18 cellular contexts compared by ENCODE assay signal in genomic region chr17:13521784-13522183, GRCh38.
DNase-seq lines count a peak whose midpoint lies in the region; ATAC-seq, FAIRE-seq and TF ChIP-seq lines count a peak whose summit lies in the region.
"Had no signal": no experiment of that assay in that cellular context is flagged by ENCODE, and none has a peak within 500 bp of the region (broad histone marks: within the 10 kb centered on the region; RNA-seq: fewer than 3 reads in every experiment).

No MANE protein-coding gene starts in this region.

- H3K9me3 Mint-ChIP-seq in astrocyte (ENCODE audit: unreplicated experiment): no peaks in the 10 kb centered on the region
- H3K9me3 Mint-ChIP-seq: CD8-positive, alpha-beta T cell had no signal

- CTCF ChIA-PET in IMR-90 (lab: Yijun Ruan, JAX): no interaction called here

- no CpG with 5 or more reads among the region's 4 CpGs for WGBS in IMR-90 (ENCODE audit: extremely low coverage in 2 of 2, insufficient read length in 1 of 2), 2 experiments

- peaks cover 14% of the 10 kb centered on the region for H3K4me1 Mint-ChIP-seq in astrocyte (ENCODE audit: low read depth, unreplicated experiment)
- H3K4me1 Mint-ChIP-seq: CD4-positive, CD25-positive, alpha-beta regulatory T cell had no signal

- H3K27ac Mint-ChIP-seq in astrocyte (ENCODE audit: unreplicated experiment): no peak overlapping the region
- H3K27ac Mint-ChIP-seq: CD4-positive, CD25-positive, alpha-beta regulatory T cell; CD8-positive, alpha-beta T cell had no signal

- no peak overlapping the region for H2BK20ac ChIP-seq in IMR-90 (ENCODE audit: low read depth, low read length)

- peak; percentile 20 for DNase-seq in BE2C
- DNase-seq in IMR-90: no peak
- no peak for DNase-seq in astrocyte (ENCODE audit: low read depth)
- DNase-seq in osteoblast (ENCODE audit: insufficient read length, low spot score, missing footprints): no peak
- no peak for DNase-seq in omental fat pad (ENCODE audit: low spot score)
- no peak for DNase-seq in H4 (ENCODE audit: low spot score)
- DNase-seq: Caco-2; CD4-positive, CD25-positive, alpha-beta regulatory T cell; CD8-positive, alpha-beta T cell; DMS153; DND-41; GOT3; H7; HCEC 1CT had no signal

- H3K79me2 ChIP-seq in astrocyte (ENCODE audit: insufficient read depth, low read length) (peaks cover 17% of the 10 kb centered on the region), osteoblast (ENCODE audit: insufficient read depth, low read length) (peaks cover 6% of the 10 kb centered on the region)

- peaks cover 9% of the 10 kb centered on the region for H3K9me1 ChIP-seq in IMR-90 (ENCODE audit: insufficient read depth, low read length)

- in situ Hi-C loops in IMR-90 (cut with MboI; ENCODE audit: low sequenced_read_pairs): no loop called here

- H3K9me3 ChIP-seq in BE2C: no peaks in the 10 kb centered on the region
- peaks cover 3% of the 10 kb centered on the region; the same call in 1 of the 2 replicates for H3K9me3 ChIP-seq in IMR-90 (ENCODE audit: control insufficient read depth, insufficient read depth, low read length)
- no peaks in the 10 kb centered on the region for H3K9me3 ChIP-seq in astrocyte (ENCODE audit: insufficient read depth, low read depth, low read length)
- H3K9me3 ChIP-seq in osteoblast (ENCODE audit: low read depth, low read length): no peaks in the 10 kb centered on the region
- H3K9me3 ChIP-seq: BLaER1, Caco-2 had no signal

- H2BK15ac ChIP-seq in IMR-90 (ENCODE audit: low read depth, low read length): no peak overlapping the region

- H3K4me1 ChIP-seq in BE2C (peaks cover 4% of the 10 kb centered on the region), IMR-90 (ENCODE audit: control insufficient read depth, insufficient read depth, low read length) (peaks cover 6% of the 10 kb centered on the region), astrocyte (ENCODE audit: insufficient read depth, low read length) (peaks cover 10% of the 10 kb centered on the region), osteoblast (ENCODE audit: insufficient read depth, low read length) (peaks cover 9% of the 10 kb centered on the region)
- H3K4me1 ChIP-seq: BLaER1, Caco-2 had no signal

- POLR2A ChIA-PET in IMR-90 (lab: Charles Lee; ENCODE audit: unreplicated experiment): no interaction called here

- H3K14ac ChIP-seq in IMR-90 (replicated peaks; ENCODE audit: low read depth, low read length): peak overlapping the region; percentile 37; the same call in 1 of the 2 replicates

- TF ChIP-seq CTCF in BE2C (IDR thresholded peaks at IDR 0.05; ENCODE audit: low read depth, low read length) (no peak), IMR-90 (conservative IDR thresholded peaks at IDR 0.05; ENCODE audit: low read depth, low read length) (no peak), astrocyte (IDR thresholded peaks at IDR 0.05; ENCODE audit: insufficient read depth, low read depth, low read length) (no peak), osteoblast (IDR thresholded peaks at IDR 0.05; ENCODE audit: extremely low read depth, low read depth, low read length) (no peak), omental fat pad (IDR thresholded peaks at IDR 0.05) (no peak)

- H3K9ac ChIP-seq in IMR-90 (ENCODE audit: low read depth, low read length) (no peak overlapping the region), astrocyte (ENCODE audit: low read length) (no peak overlapping the region)
- H3K9ac ChIP-seq: BLaER1 had no signal

- H2AK5ac ChIP-seq in IMR-90 (ENCODE audit: low read depth, low read length): no peak overlapping the region

- H3K18ac ChIP-seq in IMR-90 (ENCODE audit: low read depth, low read length): no peak overlapping the region

- intact Hi-C loops in IMR-90 (cut with micrococcal nuclease): no loop called here

- H3K56ac ChIP-seq in IMR-90 (ENCODE audit: extremely low read depth, insufficient read depth, low read length): no peak overlapping the region

- H2BK120ac ChIP-seq in IMR-90 (ENCODE audit: low read depth, low read length): no peak overlapping the region

- H3K36me3 ChIP-seq in BE2C: no peaks in the 10 kb centered on the region
- H3K36me3 ChIP-seq in IMR-90 (ENCODE audit: control insufficient read depth, insufficient read depth, low read length): no peaks in the 10 kb centered on the region
- H3K36me3 ChIP-seq in astrocyte (ENCODE audit: insufficient read depth, low read length): no peaks in the 10 kb centered on the region
- no peaks in the 10 kb centered on the region for H3K36me3 ChIP-seq in osteoblast (ENCODE audit: insufficient read depth, low read length)
- H3K36me3 ChIP-seq: BLaER1 had no signal

- ATAC-seq in IMR-90 (ENCODE audit: low read depth) (no peak), omental fat pad (ENCODE audit: low FRiP score) (no peak)
- ATAC-seq: CD8-positive, alpha-beta T cell had no signal

- H3K4ac ChIP-seq in IMR-90 (ENCODE audit: low read depth, low read length): no peak overlapping the region

- H2AK9ac ChIP-seq in IMR-90 (replicated peaks; ENCODE audit: low read depth, low read length, poor library complexity): no peak overlapping the region

- H3K36me3 Mint-ChIP-seq in astrocyte (ENCODE audit: low read depth, unreplicated experiment): no peaks in the 10 kb centered on the region
- H3K36me3 Mint-ChIP-seq: CD4-positive, CD25-positive, alpha-beta regulatory T cell; CD8-positive, alpha-beta T cell had no signal

- peaks cover 5% of the 10 kb centered on the region; the same call in 1 of the 2 replicates for H4K20me1 ChIP-seq in IMR-90 (ENCODE audit: insufficient read depth, low read length)
- H4K20me1 ChIP-seq in astrocyte (ENCODE audit: insufficient read depth, low read length): no peaks in the 10 kb centered on the region
- H4K20me1 ChIP-seq in osteoblast (ENCODE audit: insufficient read depth, low read length): no peaks in the 10 kb centered on the region
- H4K20me1 ChIP-seq: BLaER1 had no signal

- FAIRE-seq in astrocyte (lab: Jason Lieb, UNC): peak; percentile 9
- FAIRE-seq: G401.6, GM12892 had no signal

- dilution Hi-C loops in IMR-90 (cut with HindIII; ENCODE audit: low sequenced_read_pairs, unreplicated experiment): no loop called here

- H2AFZ ChIP-seq in IMR-90 (replicated peaks; ENCODE audit: low read length, poor library complexity): no peak overlapping the region
- H2AFZ ChIP-seq in astrocyte (ENCODE audit: low read depth, low read length): no peak overlapping the region
- no peak overlapping the region for H2AFZ ChIP-seq in osteoblast (ENCODE audit: low read length)

- no TSS peak for BruUV-seq in IMR-90 (replicated peaks; lab: Mats Ljungman, UMichigan)

- H3K27me3 ChIP-seq in BE2C: no peaks in the 10 kb centered on the region
- no peaks in the 10 kb centered on the region for H3K27me3 ChIP-seq in IMR-90 (ENCODE audit: control insufficient read depth, insufficient read depth, low read length)
- no peaks in the 10 kb centered on the region for H3K27me3 ChIP-seq in astrocyte (ENCODE audit: insufficient read depth, low read length)
- H3K27me3 ChIP-seq in osteoblast (ENCODE audit: insufficient read depth, low read length): no peaks in the 10 kb centered on the region
- H3K27me3 ChIP-seq: BLaER1 had no signal

- no peak overlapping the region for H3K27ac ChIP-seq in IMR-90 (ENCODE audit: insufficient read depth, low read length)
- peak overlapping the region; percentile 15 for H3K27ac ChIP-seq in astrocyte (ENCODE audit: low read depth, low read length)
- H3K27ac ChIP-seq in osteoblast (ENCODE audit: low read depth, low read length): peak overlapping the region; percentile 65
- H3K27ac ChIP-seq: BLaER1, C4-2B had no signal

- no peaks in the 10 kb centered on the region for H3K27me3 Mint-ChIP-seq in astrocyte (ENCODE audit: low read depth, unreplicated experiment)

- H3K79me1 ChIP-seq in IMR-90 (ENCODE audit: low read depth in 1 of 2, low read length in 2 of 2): peaks cover 21 to 35% of the 10 kb centered on the region in 2 experiments

- no peak overlapping the region for H3K4me3 Mint-ChIP-seq in astrocyte (ENCODE audit: unreplicated experiment)
- H3K4me3 Mint-ChIP-seq: CD4-positive, CD25-positive, alpha-beta regulatory T cell; CD8-positive, alpha-beta T cell had no signal

- TF ChIP-seq POLR2A in IMR-90 (IDR thresholded peaks at IDR 0.05; ENCODE audit: low read depth, low read length): no peak

- H3K4me3 ChIP-seq in BE2C (ENCODE audit: low read depth, low read length) (no peak overlapping the region), IMR-90 (ENCODE audit: insufficient read depth, low read depth, low read length) (no peak overlapping the region), astrocyte (ENCODE audit: insufficient read depth, low read depth, low read length) (no peak overlapping the region), osteoblast (ENCODE audit: insufficient read depth, low read length) (no peak overlapping the region)
- H3K4me3 ChIP-seq: BLaER1 had no signal

- H4K91ac ChIP-seq in IMR-90 (ENCODE audit: insufficient read depth, low read depth, low read length): no peak overlapping the region

- no peak overlapping the region for H4K5ac ChIP-seq in IMR-90 (ENCODE audit: low read depth, low read length)

- no peak for TF ChIP-seq RAD21 in IMR-90 (IDR thresholded peaks at IDR 0.05; ENCODE audit: low read length)

- no peak overlapping the region for H4K8ac ChIP-seq in IMR-90 (ENCODE audit: low read depth in 2 of 2, low read length in 2 of 2)

- H2BK5ac ChIP-seq in IMR-90 (ENCODE audit: low read depth, low read length, poor library complexity, severe bottlenecking): no peak overlapping the region

- H3K4me2 ChIP-seq in IMR-90 (ENCODE audit: low read depth, low read length) (no peak overlapping the region), astrocyte (ENCODE audit: low read length) (peak overlapping the region; percentile 45), osteoblast (ENCODE audit: insufficient read depth, low read length) (peak overlapping the region; percentile 69)
- H3K4me2 ChIP-seq: BLaER1 had no signal

- no peak overlapping the region for H3K23ac ChIP-seq in IMR-90 (ENCODE audit: low read depth, low read length)

TF ChIP-seq in IMR-90, 13 proteins besides CTCF, POLR2A, EP300 and RAD21:
- no peak for TF ChIP-seq BHLHE40 (IDR thresholded peaks at IDR 0.05; ENCODE audit: low read depth, low read length)
